Comparison of ENCODE assay signal across 9 cellular contexts in the genomic region with DNA sequence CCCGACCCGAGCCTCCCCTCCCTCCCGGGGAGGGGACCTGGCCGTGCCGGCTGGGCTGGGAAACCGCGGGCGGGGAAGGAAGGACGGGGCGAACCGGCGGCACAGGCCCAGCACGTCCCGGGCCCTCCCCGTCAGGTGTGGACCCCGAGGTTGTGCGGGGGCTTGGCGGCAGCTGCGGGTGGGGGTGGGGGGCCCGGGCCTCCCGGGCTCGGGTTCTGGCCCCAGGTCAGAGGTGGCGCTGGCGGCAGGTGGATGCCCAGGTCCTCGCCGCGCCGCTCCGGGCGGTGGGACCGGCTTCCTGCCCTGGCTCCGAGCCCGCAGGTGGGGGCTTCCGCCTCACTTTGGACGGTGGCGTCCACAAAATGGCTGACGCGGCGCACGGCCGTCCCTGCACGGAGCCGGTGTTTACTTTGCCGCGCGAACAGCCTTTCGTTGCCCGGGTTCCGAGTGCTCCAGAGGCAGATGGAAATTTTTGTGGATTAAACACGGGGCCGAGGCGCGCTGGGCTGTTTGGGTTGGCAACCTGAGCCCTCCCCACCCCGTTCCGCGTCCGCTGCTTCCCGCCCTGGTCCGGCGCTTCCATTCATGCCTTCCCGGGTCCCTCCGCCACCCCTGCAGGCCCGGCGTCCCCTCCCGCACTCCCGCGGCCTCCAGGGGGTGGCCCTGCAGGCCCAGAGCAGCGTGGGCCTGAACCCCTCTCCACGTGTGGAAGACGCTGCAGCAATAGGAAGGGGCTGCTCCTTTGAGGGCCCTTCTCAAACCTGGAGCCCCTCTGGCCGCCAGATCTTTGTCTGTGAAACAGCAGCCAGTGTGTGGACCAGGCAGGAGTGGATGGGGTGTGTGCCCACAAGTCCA.
DNase-seq lines count a peak whose midpoint lies in the region; ATAC-seq and TF ChIP-seq lines count a peak whose summit lies in the region.
"Had no signal": no experiment of that assay in that cellular context is flagged by ENCODE, and none has a peak within 500 bp of the region (broad histone marks: within the 10 kb centered on the region; RNA-seq: fewer than 3 reads in every experiment).

No MANE protein-coding gene starts in this region.

- CTCF ChIA-PET in Calu3 (lab: Charles Lee), result no interaction called here

- peaks cover under 1% of the 10 kb centered on the region for H3K9me3 Mint-ChIP-seq in Calu3 (ENCODE audit: low read depth, unreplicated experiment)
- no peaks in the 10 kb centered on the region for H3K9me3 Mint-ChIP-seq in activated T-helper 2 cell treated with anti-CD3 and anti-CD28 coated beads, Interferon-gamma antibody, Interleukin-2, Interleukin-4, amounts not matched to agents 10 μg/mL and 5 μg/mL and 100 μg/mL, durations not matched to agents 14 hours and 24 hours and 36 hours
- no peaks in the 10 kb centered on the region for H3K9me3 Mint-ChIP-seq in HFFc6

- DNase-seq in Calu3 (peak; percentile 26), left ventricle myocardium superior (peak; percentile 36), sigmoid colon (peak; percentile 62), NOMO-1 treated with DMSO at 0.1 percent for 48 hours (lab: John Stamatoyannopoulos, UW; ENCODE audit: unreplicated experiment) (no peak), NCI-H1417 (lab: John Stamatoyannopoulos, UW) (no peak), HFFc6 (no peak)
- DNase-seq in activated T-helper 2 cell treated with anti-CD3 and anti-CD28 coated beads, Interferon-gamma antibody, Interleukin-2, Interleukin-4, amounts not matched to agents 10 μg/mL and 5 μg/mL and 100 μg/mL, durations not matched to agents 14 hours and 24 hours and 36 hours (ENCODE audit: low spot score), result no peak
- DNase-seq: NCI-H226 had no signal

- H3K27ac ChIP-seq in sigmoid colon, result peak overlapping the region; percentile 25 to 70 (median 52)

- no peaks in the 10 kb centered on the region for H3K27me3 ChIP-seq in sigmoid colon

- BruUV-seq in Calu3 (replicated peaks; lab: Mats Ljungman, UMichigan), result no TSS peak

- TF ChIP-seq CTCF in Calu3 (IDR thresholded peaks at IDR 0.05; ENCODE audit: unreplicated experiment), result no peak
- TF ChIP-seq CTCF in sigmoid colon (IDR thresholded peaks at IDR 0.05), result no peak
- TF ChIP-seq CTCF in HFFc6 (IDR thresholded peaks at IDR 0.05), result no peak

- H3K4me3 ChIP-seq in sigmoid colon, result peak overlapping the region; percentile 25 to 59 (median 48)

- intact Hi-C loops in Calu3 (cut with micrococcal nuclease; ENCODE audit: unreplicated experiment) (no loop called here), left ventricle myocardium superior (cut with micrococcal nuclease) (no loop called here), sigmoid colon (cut with DNase I) (no loop called here)
- intact Hi-C loops in activated T-helper 2 cell treated with anti-CD3 and anti-CD28 coated beads, Interferon-gamma antibody, Interleukin-2, Interleukin-4, amounts not matched to agents 10 μg/mL and 5 μg/mL and 100 μg/mL, durations not matched to agents 14 hours and 24 hours and 36 hours (cut with micrococcal nuclease), result no loop called here

- H3K4me3 Mint-ChIP-seq in Calu3 (ENCODE audit: low read depth, unreplicated experiment), result peak overlapping the region; percentile 62
- peak overlapping the region; percentile 13 for H3K4me3 Mint-ChIP-seq in activated T-helper 2 cell treated with anti-CD3 and anti-CD28 coated beads, Interferon-gamma antibody, Interleukin-2, Interleukin-4, amounts not matched to agents 10 μg/mL and 5 μg/mL and 100 μg/mL, durations not matched to agents 14 hours and 24 hours and 36 hours (ENCODE audit: low read depth)
- no peak overlapping the region for H3K4me3 Mint-ChIP-seq in HFFc6

- no peaks in the 10 kb centered on the region for H3K9me3 ChIP-seq in sigmoid colon

- ATAC-seq in left ventricle myocardium superior (peak; percentile 31), GM18870 (IDR thresholded peaks at IDR 0.05; ENCODE audit: unreplicated experiment) (no peak)

- 11 to 24% methylated on average over 71 of the region's 71 CpGs for WGBS in sigmoid colon, 2 donors

- H3K27me3 Mint-ChIP-seq in Calu3 (ENCODE audit: unreplicated experiment), result peaks cover 68% of the 10 kb centered on the region
- peaks cover 3% of the 10 kb centered on the region for H3K27me3 Mint-ChIP-seq in activated T-helper 2 cell treated with anti-CD3 and anti-CD28 coated beads, Interferon-gamma antibody, Interleukin-2, Interleukin-4, amounts not matched to agents 10 μg/mL and 5 μg/mL and 100 μg/mL, durations not matched to agents 14 hours and 24 hours and 36 hours (ENCODE audit: low read depth)
- peaks cover 37% of the 10 kb centered on the region for H3K27me3 Mint-ChIP-seq in HFFc6 (ENCODE audit: insufficient read depth)

- no peaks in the 10 kb centered on the region for H3K36me3 ChIP-seq in sigmoid colon

- H3K27ac Mint-ChIP-seq in Calu3 (ENCODE audit: unreplicated experiment) (peak overlapping the region; percentile 21), HFFc6 (no peak overlapping the region)
- no peak overlapping the region for H3K27ac Mint-ChIP-seq in activated T-helper 2 cell treated with anti-CD3 and anti-CD28 coated beads, Interferon-gamma antibody, Interleukin-2, Interleukin-4, amounts not matched to agents 10 μg/mL and 5 μg/mL and 100 μg/mL, durations not matched to agents 14 hours and 24 hours and 36 hours

- no peak for TF ChIP-seq EP300 in sigmoid colon (IDR thresholded peaks at IDR 0.05)

- peaks cover 0 to 12% (median 10%) of the 10 kb centered on the region in 4 donors for H3K4me1 ChIP-seq in sigmoid colon

- peaks cover 7% of the 10 kb centered on the region for H3K36me3 Mint-ChIP-seq in Calu3 (ENCODE audit: insufficient read depth, unreplicated experiment)
- no peaks in the 10 kb centered on the region for H3K36me3 Mint-ChIP-seq in activated T-helper 2 cell treated with anti-CD3 and anti-CD28 coated beads, Interferon-gamma antibody, Interleukin-2, Interleukin-4, amounts not matched to agents 10 μg/mL and 5 μg/mL and 100 μg/mL, durations not matched to agents 14 hours and 24 hours and 36 hours (ENCODE audit: low read depth)
- no peaks in the 10 kb centered on the region for H3K36me3 Mint-ChIP-seq in HFFc6 (ENCODE audit: low read depth)

- TF ChIP-seq POLR2A in sigmoid colon (IDR thresholded peaks at IDR 0.05), result no peak

- H3K4me1 Mint-ChIP-seq in Calu3 (ENCODE audit: low read depth, unreplicated experiment), result no peaks in the 10 kb centered on the region
- H3K4me1 Mint-ChIP-seq in activated T-helper 2 cell treated with anti-CD3 and anti-CD28 coated beads, Interferon-gamma antibody, Interleukin-2, Interleukin-4, amounts not matched to agents 10 μg/mL and 5 μg/mL and 100 μg/mL, durations not matched to agents 14 hours and 24 hours and 36 hours (ENCODE audit: low read depth), result no peaks in the 10 kb centered on the region
- H3K4me1 Mint-ChIP-seq in HFFc6 (ENCODE audit: low read depth), result no peaks in the 10 kb centered on the region

Comparison
In these comparisons a context has a peak if more than half of its experiments do, and no peak if none do; other contexts are left out.
1. DNase-seq: peak in Calu3 (single experiment), left ventricle myocardium superior (single experiment) and sigmoid colon (single experiment); none in activated T-helper 2 cell treated with anti-CD3 and anti-CD28 coated beads, Interferon-gamma antibody, Interleukin-2, Interleukin-4, amounts not matched to agents 10 μg/mL and 5 μg/mL and 100 μg/mL, durations not matched to agents 14 hours and 24 hours and 36 hours (single experiment), NOMO-1 treated with DMSO at 0.1 percent for 48 hours (single experiment), NCI-H1417 (0 of 3) and HFFc6 (single experiment).